Comparison of ENCODE assay signal across 7 cellular contexts in the genomic region with DNA sequence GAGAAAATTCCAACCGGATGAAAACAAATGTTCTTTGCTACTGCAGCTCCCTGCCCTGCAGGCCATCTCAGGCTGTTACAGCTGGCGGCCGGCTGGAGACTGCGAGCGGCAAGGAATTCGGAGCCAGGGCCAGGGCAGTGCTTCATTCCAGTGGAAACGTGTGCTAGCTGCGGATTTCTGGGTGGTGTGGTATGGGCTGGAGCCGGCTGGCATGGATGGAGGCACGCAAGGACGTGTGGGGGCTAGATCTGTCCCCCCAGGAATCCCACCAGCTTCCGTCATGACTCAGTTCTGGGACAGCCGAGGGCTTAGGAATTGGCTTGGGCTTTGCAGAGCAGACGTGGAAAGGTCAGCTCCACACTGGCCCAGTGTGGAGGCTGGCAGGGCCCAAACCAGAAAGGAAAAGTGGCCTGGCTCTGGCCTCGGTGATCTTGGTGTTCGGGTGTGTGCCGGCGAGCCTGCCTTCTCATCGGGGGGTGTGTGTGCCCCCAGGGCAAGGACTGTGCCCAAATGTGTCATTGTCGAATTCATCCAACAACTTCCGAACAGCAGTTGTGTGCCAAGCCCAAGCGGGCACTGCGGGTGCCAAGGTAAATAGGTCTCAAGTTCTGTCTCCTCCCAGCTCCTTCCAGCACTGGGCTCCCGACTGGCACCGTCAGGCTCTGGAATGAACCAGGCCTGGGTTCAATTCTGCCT. TPM values are rescaled to one million over a fixed set of nuclear protein-coding genes. Genes with fewer than 3 reads are reported as not detected.
DNase-seq lines count a peak whose midpoint lies in the region; ATAC-seq and TF ChIP-seq lines count a peak whose summit lies in the region.

No MANE protein-coding gene starts in this region.

- H3K9me3 ChIP-seq in upper lobe of right lung, result no peaks in the 10 kb centered on the region

- TF ChIP-seq RAD21 in Ishikawa (IDR thresholded peaks at IDR 0.05; ENCODE audit: low read depth), result no peak

- TF ChIP-seq CTCF in cardiac fibroblast (IDR thresholded peaks at IDR 0.05; ENCODE audit: low read depth, low read length) (peak; percentile 36), upper lobe of right lung (IDR thresholded peaks at IDR 0.05) (peak; percentile 26)

- H3K27me3 ChIP-seq in upper lobe of right lung, result no peaks in the 10 kb centered on the region

- intact Hi-C loops in upper lobe of right lung (cut with DNase I), result no loop called here

- peak overlapping the region; percentile 42 for H3K27ac ChIP-seq in upper lobe of right lung

- no peaks in the 10 kb centered on the region for H3K36me3 ChIP-seq in upper lobe of right lung

- DNase-seq in cardiac fibroblast (ENCODE audit: low read depth in 2 of 2), result peak; percentile 40 to 88
- no peak for DNase-seq in left lobe of liver (ENCODE audit: low spot score)
- peak; percentile 67 for DNase-seq in upper lobe of right lung
- DNase-seq in stimulated activated naive CD4-positive, alpha-beta T cell treated with Interleukin-2 at 50 U/mL for 16 hours (lab: John Stamatoyannopoulos, UW), result no peak

- peaks cover 25% of the 10 kb centered on the region for H3K4me1 ChIP-seq in upper lobe of right lung

- ATAC-seq in left lobe of liver, result peak; percentile 34
- ATAC-seq in upper lobe of right lung, result peak; percentile 42
- no peak for ATAC-seq in HG02840 (IDR thresholded peaks at IDR 0.05; ENCODE audit: low FRiP score, unreplicated experiment)
- no peak for ATAC-seq in HG03108 (IDR thresholded peaks at IDR 0.05; ENCODE audit: unreplicated experiment)

- no peak overlapping the region for H3K4me3 ChIP-seq in cardiac fibroblast (replicated peaks in 1 of 2; ENCODE audit: low read depth in 2 of 2, low read length in 2 of 2)
- no peak overlapping the region for H3K4me3 ChIP-seq in upper lobe of right lung

- TF ChIP-seq EP300 in Ishikawa (IDR thresholded peaks at IDR 0.05; ENCODE audit: borderline replicate concordance), result no peak

TF ChIP-seq in Ishikawa, 13 proteins besides CTCF, POLR2A, EP300 and RAD21:
- TF ChIP-seq NFIC (IDR thresholded peaks at IDR 0.05), result peak; percentile 63
- TF ChIP-seq ZBTB7A (IDR thresholded peaks at IDR 0.05; ENCODE audit: low read depth), result no peak
- TF ChIP-seq FOXM1 (IDR thresholded peaks at IDR 0.05; ENCODE audit: borderline replicate concordance, low read depth), result no peak
- no peak for TF ChIP-seq TAF1 (IDR thresholded peaks at IDR 0.05; ENCODE audit: low read depth)
- TF ChIP-seq MAX (IDR thresholded peaks at IDR 0.05), result no peak

RNA-seq across cellular contexts. Expression of gene SHISAL1, which starts 48.1 kb away (rescaled TPM):
- total RNA-seq in left lobe of liver, result 0.10 TPM
- total RNA-seq in upper lobe of right lung, result 1.0 TPM

Comparison
In these comparisons a context has a peak if more than half of its experiments do, and no peak if none do; other contexts are left out.
1. DNase-seq: peak in cardiac fibroblast (2 of 2) and upper lobe of right lung (single experiment); none in left lobe of liver (single experiment) and stimulated activated naive CD4-positive, alpha-beta T cell treated with Interleukin-2 at 50 U/mL for 16 hours (single experiment).
2. ATAC-seq: peak in left lobe of liver (single experiment) and upper lobe of right lung (single experiment); none in HG02840 (single experiment) and HG03108 (single experiment).